1 cellular context compared by ENCODE assay signal in the genomic region with DNA sequence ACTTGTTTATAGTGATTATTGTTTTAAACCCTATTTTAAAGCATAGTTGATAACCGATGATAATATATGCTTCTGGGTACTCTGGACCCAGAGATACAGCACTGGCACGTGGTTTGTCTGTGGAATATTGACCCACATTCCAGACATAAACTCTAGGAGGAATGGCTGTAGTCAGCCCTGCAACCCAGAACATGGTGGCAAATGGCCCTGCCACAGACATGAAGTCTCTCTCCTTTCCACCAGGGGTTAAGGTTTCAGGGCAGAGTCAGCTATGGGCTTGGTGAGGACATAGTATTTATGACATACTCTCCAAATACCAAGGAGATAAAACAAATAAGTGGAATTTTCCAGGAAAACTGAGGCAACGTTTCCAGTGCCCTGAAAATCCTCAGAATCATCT.
TF ChIP-seq lines count a peak whose summit lies in the region.

No MANE protein-coding gene starts in this region.

TF ChIP-seq in HepG2, 621 proteins besides CTCF, POLR2A, EP300 and RAD21 (continued from another document):
- TF ChIP-seq, protein P1, sequence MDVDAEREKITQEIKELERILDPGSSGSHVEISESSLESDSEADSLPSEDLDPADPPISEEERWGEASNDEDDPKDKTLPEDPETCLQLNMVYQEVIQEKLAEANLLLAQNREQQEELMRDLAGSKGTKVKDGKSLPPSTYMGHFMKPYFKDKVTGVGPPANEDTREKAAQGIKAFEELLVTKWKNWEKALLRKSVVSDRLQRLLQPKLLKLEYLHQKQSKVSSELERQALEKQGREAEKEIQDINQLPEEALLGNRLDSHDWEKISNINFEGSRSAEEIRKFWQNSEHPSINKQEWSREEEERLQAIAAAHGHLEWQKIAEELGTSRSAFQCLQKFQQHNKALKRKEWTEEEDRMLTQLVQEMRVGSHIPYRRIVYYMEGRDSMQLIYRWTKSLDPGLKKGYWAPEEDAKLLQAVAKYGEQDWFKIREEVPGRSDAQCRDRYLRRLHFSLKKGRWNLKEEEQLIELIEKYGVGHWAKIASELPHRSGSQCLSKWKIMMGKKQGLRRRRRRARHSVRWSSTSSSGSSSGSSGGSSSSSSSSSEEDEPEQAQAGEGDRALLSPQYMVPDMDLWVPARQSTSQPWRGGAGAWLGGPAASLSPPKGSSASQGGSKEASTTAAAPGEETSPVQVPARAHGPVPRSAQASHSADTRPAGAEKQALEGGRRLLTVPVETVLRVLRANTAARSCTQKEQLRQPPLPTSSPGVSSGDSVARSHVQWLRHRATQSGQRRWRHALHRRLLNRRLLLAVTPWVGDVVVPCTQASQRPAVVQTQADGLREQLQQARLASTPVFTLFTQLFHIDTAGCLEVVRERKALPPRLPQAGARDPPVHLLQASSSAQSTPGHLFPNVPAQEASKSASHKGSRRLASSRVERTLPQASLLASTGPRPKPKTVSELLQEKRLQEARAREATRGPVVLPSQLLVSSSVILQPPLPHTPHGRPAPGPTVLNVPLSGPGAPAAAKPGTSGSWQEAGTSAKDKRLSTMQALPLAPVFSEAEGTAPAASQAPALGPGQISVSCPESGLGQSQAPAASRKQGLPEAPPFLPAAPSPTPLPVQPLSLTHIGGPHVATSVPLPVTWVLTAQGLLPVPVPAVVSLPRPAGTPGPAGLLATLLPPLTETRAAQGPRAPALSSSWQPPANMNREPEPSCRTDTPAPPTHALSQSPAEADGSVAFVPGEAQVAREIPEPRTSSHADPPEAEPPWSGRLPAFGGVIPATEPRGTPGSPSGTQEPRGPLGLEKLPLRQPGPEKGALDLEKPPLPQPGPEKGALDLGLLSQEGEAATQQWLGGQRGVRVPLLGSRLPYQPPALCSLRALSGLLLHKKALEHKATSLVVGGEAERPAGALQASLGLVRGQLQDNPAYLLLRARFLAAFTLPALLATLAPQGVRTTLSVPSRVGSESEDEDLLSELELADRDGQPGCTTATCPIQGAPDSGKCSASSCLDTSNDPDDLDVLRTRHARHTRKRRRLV (CRISPR knock-in tag; IDR thresholded peaks at IDR 0.05): no peak
- TF ChIP-seq, protein P2, sequence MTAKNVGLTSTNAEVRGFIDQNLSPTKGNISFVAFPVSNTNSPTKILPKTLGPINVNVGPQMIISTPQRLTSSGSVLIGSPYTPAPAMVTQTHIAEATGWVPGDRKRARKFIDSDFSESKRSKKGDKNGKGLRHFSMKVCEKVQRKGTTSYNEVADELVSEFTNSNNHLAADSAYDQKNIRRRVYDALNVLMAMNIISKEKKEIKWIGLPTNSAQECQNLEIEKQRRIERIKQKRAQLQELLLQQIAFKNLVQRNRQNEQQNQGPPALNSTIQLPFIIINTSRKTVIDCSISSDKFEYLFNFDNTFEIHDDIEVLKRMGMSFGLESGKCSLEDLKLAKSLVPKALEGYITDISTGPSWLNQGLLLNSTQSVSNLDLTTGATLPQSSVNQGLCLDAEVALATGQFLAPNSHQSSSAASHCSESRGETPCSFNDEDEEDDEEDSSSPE (CRISPR knock-in tag; IDR thresholded peaks at IDR 0.05): no peak
- TF ChIP-seq ZFAT (CRISPR knock-in tag; conservative IDR thresholded peaks at IDR 0.05) (no peak), ATM (IDR thresholded peaks at IDR 0.05; ENCODE audit: borderline replicate concordance) (no peak), MIXL1 (CRISPR knock-in tag; IDR thresholded peaks at IDR 0.05) (no peak), SRF (IDR thresholded peaks at IDR 0.05; ENCODE audit: low read depth, low read length) (no peak), ZNF124 (CRISPR knock-in tag; IDR thresholded peaks at IDR 0.05) (no peak), YEATS2 (CRISPR knock-in tag; IDR thresholded peaks at IDR 0.05; ENCODE audit: borderline replicate concordance) (no peak), U2AF2 (IDR thresholded peaks at IDR 0.05; ENCODE audit: low read depth, low read length) (no peak), ZSCAN20 (CRISPR knock-in tag; IDR thresholded peaks at IDR 0.05; ENCODE audit: borderline replicate concordance) (no peak)
TF ChIP-seq in HepG2: peak in this region for 0.
